ENCODE assay signal across 21 cellular contexts in genomic region chr20:50598074-50598473, GRCh38.
"Had no signal": no experiment of that assay in that cellular context is flagged by ENCODE, and none has a peak within 500 bp of the region (broad histone marks: within the 10 kb centered on the region; RNA-seq: fewer than 3 reads in every experiment).

No MANE protein-coding gene starts in this region.

- ATAC-seq: Right ventricle myocardium inferior, SK-N-SH treated with all-trans-retinoic acid at 6 μM for 48 hours had no signal

- H3K9me3 ChIP-seq: SJCRH30 had no signal

- DNase-seq: KBM-7, MV-4-11, NCI-H1048, NCI-H1105, NCI-H1417, NCI-H1436 treated with DMSO at 0.1 percent for 48 hours, NCI-H1694, NCI-H187 treated with DMSO at 0.1 percent for 48 hours, NCI-H2081, NCI-H2107, NCI-H2227 treated with DMSO at 0.1 percent for 48 hours, NCI-H510A, NCI-H524 treated with DMSO at 0.1 percent for 48 hours, NCI-H69, NCI-H774, SHP77 treated with DMSO at 0.1 percent for 48 hours, SJCRH30 had no signal

- H3K36me3 ChIP-seq: SJCRH30 had no signal

- H3K4me3 ChIP-seq: SJCRH30 had no signal

- H3K27ac ChIP-seq: HL-60, RWPE1, SJCRH30 had no signal
